13 cellular contexts compared by ENCODE assay signal in genomic region chr12:27193106-27193505, GRCh38. TPM values are rescaled to one million over a fixed set of nuclear protein-coding genes. Genes with fewer than 3 reads are reported as not detected.
DNase-seq lines count a peak whose midpoint lies in the region; ATAC-seq and TF ChIP-seq lines count a peak whose summit lies in the region.
"Had no signal": no experiment of that assay in that cellular context is flagged by ENCODE, and none has a peak within 500 bp of the region (broad histone marks: within the 10 kb centered on the region; RNA-seq: fewer than 3 reads in every experiment).

No MANE protein-coding gene starts in this region.

- no peaks in the 10 kb centered on the region for H3K27me3 Mint-ChIP-seq in activated T-cell treated with anti-CD3 and anti-CD28 coated beads, Interleukin-2, amount 50 U/mL, for 72 hours (ENCODE audit: low read depth)
- no peaks in the 10 kb centered on the region for H3K27me3 Mint-ChIP-seq in naive thymus-derived CD8-positive, alpha-beta T cell
- H3K27me3 Mint-ChIP-seq: activated CD4-positive, alpha-beta T cell treated with anti-CD3 and anti-CD28 coated beads for 36 hours had no signal

- H3K4me3 Mint-ChIP-seq in activated T-cell treated with anti-CD3 and anti-CD28 coated beads, Interleukin-2, amount 50 U/mL, for 72 hours, result no peak overlapping the region
- no peak overlapping the region for H3K4me3 Mint-ChIP-seq in naive thymus-derived CD8-positive, alpha-beta T cell
- H3K4me3 Mint-ChIP-seq: activated CD4-positive, alpha-beta T cell treated with anti-CD3 and anti-CD28 coated beads for 36 hours had no signal

- POLR2A ChIA-PET in GM10248 (lab: Yijun Ruan, JAX), result no interaction called here
- POLR2A ChIA-PET in naive thymus-derived CD8-positive, alpha-beta T cell (lab: Charles Lee), result no interaction called here

- no peaks in the 10 kb centered on the region for H3K36me3 ChIP-seq in mesodermal cell (ENCODE audit: control insufficient read depth, insufficient read depth, low read length)
- H3K36me3 ChIP-seq: gastrocnemius medialis had no signal

- no peaks in the 10 kb centered on the region for H3K9me3 Mint-ChIP-seq in activated T-cell treated with anti-CD3 and anti-CD28 coated beads, Interleukin-2, amount 50 U/mL, for 72 hours
- H3K9me3 Mint-ChIP-seq in naive thymus-derived CD8-positive, alpha-beta T cell, result no peaks in the 10 kb centered on the region

- intact Hi-C loops in Right ventricle myocardium inferior (cut with DNase I) (loop anchor here (2.0 to 10.0 kb wide), 2 partner anchors 14 to 92 kb away; no protein-coding TSS in a partner anchor), cardiac septum (cut with DNase I) (loop anchor here (1.0 to 5.0 kb wide), 2 partner anchors 14 to 99 kb away; no protein-coding TSS in a partner anchor)

- DNase-seq in Right ventricle myocardium inferior (ENCODE audit: missing footprints), result no peak
- no peak for DNase-seq in cardiac septum (ENCODE audit: low spot score)
- peak; percentile 29 for DNase-seq in dedifferentiated amniotic fluid mesenchymal stem cell (ENCODE audit: extremely low spot score)
- no peak for DNase-seq in GM10248 (ENCODE audit: extremely low spot score)
- no peak for DNase-seq in activated T-cell treated with anti-CD3 and anti-CD28 coated beads, Interleukin-2, amount 50 U/mL, for 72 hours
- no peak for DNase-seq in naive thymus-derived CD8-positive, alpha-beta T cell
- DNase-seq: 8988T; activated CD4-positive, alpha-beta T cell treated with anti-CD3 and anti-CD28 coated beads for 36 hours; gastrocnemius medialis; Kasumi-1; SW 1271 had no signal

- H3K27ac Mint-ChIP-seq in activated T-cell treated with anti-CD3 and anti-CD28 coated beads, Interleukin-2, amount 50 U/mL, for 72 hours, result no peak overlapping the region
- H3K27ac Mint-ChIP-seq in naive thymus-derived CD8-positive, alpha-beta T cell, result no peak overlapping the region
- H3K27ac Mint-ChIP-seq: activated CD4-positive, alpha-beta T cell treated with anti-CD3 and anti-CD28 coated beads for 36 hours had no signal

- no peaks in the 10 kb centered on the region for H3K4me1 Mint-ChIP-seq in activated T-cell treated with anti-CD3 and anti-CD28 coated beads, Interleukin-2, amount 50 U/mL, for 72 hours (ENCODE audit: low read depth)
- no peaks in the 10 kb centered on the region for H3K4me1 Mint-ChIP-seq in naive thymus-derived CD8-positive, alpha-beta T cell
- H3K4me1 Mint-ChIP-seq: activated CD4-positive, alpha-beta T cell treated with anti-CD3 and anti-CD28 coated beads for 36 hours had no signal

- H3K4me1 ChIP-seq in mesodermal cell (ENCODE audit: control insufficient read depth, insufficient read depth, low read length, poor library complexity, severe bottlenecking), result peaks cover 28% of the 10 kb centered on the region

- H3K4me3 ChIP-seq in mesodermal cell (ENCODE audit: extremely low read depth, insufficient read depth, low read length, poor library complexity, severe bottlenecking), result no peak overlapping the region
- H3K4me3 ChIP-seq: gastrocnemius medialis had no signal

- H3K27ac ChIP-seq in mesodermal cell (ENCODE audit: low read depth, low read length, severe bottlenecking), result peak overlapping the region; percentile 68

- TF ChIP-seq CTCF in GM10248 (IDR thresholded peaks at IDR 0.05; ENCODE audit: control extremely low read depth, extremely low read depth, low read depth, missing control alignments), result no peak

- H3K9me3 ChIP-seq in mesodermal cell (ENCODE audit: control insufficient read depth, low read length), result no peaks in the 10 kb centered on the region
- H3K9me3 ChIP-seq: gastrocnemius medialis had no signal

- no peaks in the 10 kb centered on the region for H3K36me3 Mint-ChIP-seq in activated T-cell treated with anti-CD3 and anti-CD28 coated beads, Interleukin-2, amount 50 U/mL, for 72 hours (ENCODE audit: insufficient read depth in 2 of 2)
- H3K36me3 Mint-ChIP-seq in naive thymus-derived CD8-positive, alpha-beta T cell, result peaks cover 0 to 9% (median 3%) of the 10 kb centered on the region in 3 donors

- WGBS in mesodermal cell (ENCODE audit: insufficient coverage in 2 of 2), 2 experiments, result 63 to 67% methylated on average over 1 of the region's 2 CpGs

- ATAC-seq in Right ventricle myocardium inferior, result peak; percentile 6
- ATAC-seq in activated T-cell treated with anti-CD3 and anti-CD28 coated beads, Interleukin-2, amount 50 U/mL, for 72 hours (replicated peaks in 1 of 2), result no peak
- no peak for ATAC-seq in GM19324 (IDR thresholded peaks at IDR 0.05; ENCODE audit: low FRiP score, unreplicated experiment)
- no peak for ATAC-seq in naive thymus-derived CD8-positive, alpha-beta T cell
- ATAC-seq: activated CD4-positive, alpha-beta T cell treated with anti-CD3 and anti-CD28 coated beads for 36 hours; gastrocnemius medialis had no signal

- CTCF ChIA-PET in GM10248 (lab: Yijun Ruan, JAX), result interaction anchor here (0.7 to 3.7 kb wide), 6 partner anchors 9 to 41 kb away, joined by 3 to 25 read pairs (median 4); no protein-coding TSS in a partner anchor

RNA-seq across cellular contexts. Expression of gene STK38L, which starts 51.0 kb away (rescaled TPM):
- 48.7 TPM for total RNA-seq in Right ventricle myocardium inferior
- 269 TPM for total RNA-seq in cardiac septum
- 39.6 TPM for polyA plus RNA-seq in mesodermal cell (2013, experiment 1 of 2)
- 29.8 TPM for polyA plus RNA-seq in mesodermal cell (2013, experiment 2 of 2)
- total RNA-seq in activated T-cell treated with anti-CD3 and anti-CD28 coated beads, Interleukin-2, amount 50 U/mL, for 72 hours, result 10 to 100 TPM; 24.8 to 30.6 TPM
- total RNA-seq in naive thymus-derived CD8-positive, alpha-beta T cell, result 10 to 100 TPM; 19.8 to 23.6 TPM
- 10 to 100 TPM in 1 of 3 donors, 1 to 10 TPM in 2; 6.8 to 11.6 (median 7.2) TPM for polyA plus RNA-seq in naive thymus-derived CD8-positive, alpha-beta T cell
